In the genomic region with DNA sequence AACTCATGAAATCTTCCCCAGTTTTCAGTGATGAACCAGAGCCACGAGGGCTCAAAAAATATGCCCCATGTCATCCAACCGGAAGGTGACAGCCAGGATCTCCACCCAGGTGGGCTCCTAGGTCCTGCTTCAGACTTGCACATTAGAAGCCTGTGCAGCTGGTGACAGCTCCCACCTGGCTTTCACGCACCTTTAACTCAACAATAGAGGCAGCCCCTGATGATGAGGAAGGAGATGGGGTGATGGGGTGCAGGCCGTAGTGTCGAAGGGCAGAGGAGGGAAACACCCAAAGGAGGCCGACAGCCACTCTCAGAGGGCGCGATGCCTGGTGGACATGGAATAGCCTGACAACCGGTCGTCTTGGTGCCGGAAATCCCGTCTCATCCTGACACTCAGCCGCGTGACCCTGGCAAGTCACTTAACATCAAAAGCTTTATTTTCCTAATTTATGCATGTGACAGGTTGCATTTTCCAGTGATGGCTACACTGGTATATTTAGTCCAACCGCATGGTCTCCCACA, we compare ENCODE assay signal across 25 cellular contexts.
"Had no signal": no experiment of that assay in that cellular context is flagged by ENCODE, and none has a peak within 500 bp of the region (broad histone marks: within the 10 kb centered on the region; RNA-seq: fewer than 3 reads in every experiment).

No MANE protein-coding gene starts in this region.

- H3K4me1 Mint-ChIP-seq: activated CD4-positive, alpha-beta T cell treated with anti-CD3 and anti-CD28 coated beads for 36 hours; activated CD4-positive, alpha-beta T cell treated with anti-CD3 and anti-CD28 coated beads, Interleukin-2, amount 10 ng/mL, durations not matched to agents 24 days and 14 days; activated CD8-positive, alpha-beta memory T cell treated with anti-CD3 and anti-CD28 coated beads, Interleukin-2, amount 10 ng/mL, durations not matched to agents 7 days and 5 days; activated naive CD4-positive, alpha-beta T cell treated with anti-CD3 and anti-CD28 coated beads, Interleukin-2, amount 50 U/mL, for 24 hours; activated naive CD8-positive, alpha-beta T cell treated with anti-CD3 and anti-CD28 coated beads for 36 hours; activated naive CD8-positive, alpha-beta T cell treated with anti-CD3 and anti-CD28 coated beads, Interleukin-2, amount 50 U/mL, for 24 hours had no signal

- H3K4me3 Mint-ChIP-seq: activated CD4-positive, alpha-beta memory T cell treated with anti-CD3 and anti-CD28 coated beads for 36 hours; activated CD4-positive, alpha-beta T cell treated with anti-CD3 and anti-CD28 coated beads for 36 hours; activated CD4-positive, alpha-beta T cell treated with anti-CD3 and anti-CD28 coated beads, Interleukin-2, amount 10 ng/mL, durations not matched to agents 24 days and 14 days; activated CD8-positive, alpha-beta memory T cell treated with anti-CD3 and anti-CD28 coated beads, Interleukin-2, amount 10 ng/mL, durations not matched to agents 7 days and 5 days; activated CD8-positive, alpha-beta T cell treated with anti-CD3 and anti-CD28 coated beads, Interleukin-2, amount 10 ng/mL, durations not matched to agents 7 days and 5 days; activated naive CD4-positive, alpha-beta T cell treated with anti-CD3 and anti-CD28 coated beads for 36 hours; activated naive CD4-positive, alpha-beta T cell treated with anti-CD3 and anti-CD28 coated beads, Interleukin-2, amount 50 U/mL, for 24 hours; activated naive CD8-positive, alpha-beta T cell treated with anti-CD3 and anti-CD28 coated beads for 36 hours; activated naive CD8-positive, alpha-beta T cell treated with anti-CD3 and anti-CD28 coated beads, Interleukin-2, amount 50 U/mL, for 24 hours; activated T-helper 1 cell treated with anti-CD3 and anti-CD28 coated beads, Interleukin-12 subunit alpha, Interleukin-12 subunit beta, Interleukin-2, Interleukin-4 antibody, amounts not matched to agents 30 ng/mL and 10 ng/mL and 1 ng/mL, durations not matched to agents 14 hours and 24 hours and 36 hours had no signal

- H3K27me3 ChIP-seq: adrenal gland, body of pancreas had no signal

- H3K4me3 ChIP-seq: adrenal gland, body of pancreas had no signal

- H3K9me3 ChIP-seq: adrenal gland, body of pancreas had no signal

- H3K4me1 ChIP-seq: adrenal gland, body of pancreas had no signal

- DNase-seq: activated CD4-positive, alpha-beta memory T cell treated with anti-CD3 and anti-CD28 coated beads for 36 hours; activated CD4-positive, alpha-beta T cell treated with anti-CD3 and anti-CD28 coated beads for 36 hours; activated CD4-positive, alpha-beta T cell treated with anti-CD3 and anti-CD28 coated beads, Interleukin-2, amount 10 ng/mL, durations not matched to agents 24 days and 14 days; activated CD4-positive, CD25-positive, alpha-beta regulatory T cell; activated CD4-positive, CD25-positive, alpha-beta regulatory T cell treated with anti-CD3 and anti-CD28 coated beads, Interleukin-2, amount 50 U/mL, for 72 hours; activated CD8-positive, alpha-beta memory T cell treated with anti-CD3 and anti-CD28 coated beads, Interleukin-2, amount 10 ng/mL, durations not matched to agents 7 days and 5 days; activated CD8-positive, alpha-beta memory T cell treated with anti-CD3 and anti-CD28 coated beads, Interleukin-2, amount 50 U/mL, for 4 hours; activated CD8-positive, alpha-beta T cell treated with anti-CD3 and anti-CD28 coated beads, Interleukin-2, amount 10 ng/mL, durations not matched to agents 7 days and 5 days; activated effector memory CD4-positive, alpha-beta T cell treated with anti-CD3 and anti-CD28 coated beads, Interleukin-2, amount 50 U/mL, for 16 hours; activated naive CD4-positive, alpha-beta T cell treated with anti-CD3 and anti-CD28 coated beads for 36 hours; activated naive CD8-positive, alpha-beta T cell treated with anti-CD3 and anti-CD28 coated beads for 36 hours; activated naive CD8-positive, alpha-beta T cell treated with anti-CD3 and anti-CD28 coated beads, Interleukin-2, amount 50 U/mL, for 24 hours; activated T-cell treated with anti-CD3 and anti-CD28 coated beads, Interleukin-2, amount 50 U/mL, for 1 hour; activated T-cell treated with anti-CD3 and anti-CD28 coated beads, Interleukin-2, amount 50 U/mL, for 48 hours; adrenal gland; amygdala; body of pancreas; caudate nucleus; effector CD8-positive, alpha-beta T cell; foreskin fibroblast; T-helper 2 cell had no signal

- ATAC-seq: activated CD4-positive, alpha-beta T cell treated with anti-CD3 and anti-CD28 coated beads for 36 hours; activated CD8-positive, alpha-beta memory T cell treated with anti-CD3 and anti-CD28 coated beads, Interleukin-2, amount 10 ng/mL, durations not matched to agents 7 days and 5 days; activated CD8-positive, alpha-beta T cell treated with anti-CD3 and anti-CD28 coated beads, Interleukin-2, amount 10 ng/mL, durations not matched to agents 7 days and 5 days; activated naive CD8-positive, alpha-beta T cell treated with anti-CD3 and anti-CD28 coated beads, Interleukin-2, amount 50 U/mL, for 24 hours; body of pancreas; esophagus mucosa had no signal

- H3K27ac Mint-ChIP-seq: activated CD4-positive, alpha-beta memory T cell treated with anti-CD3 and anti-CD28 coated beads for 36 hours; activated CD4-positive, alpha-beta T cell treated with anti-CD3 and anti-CD28 coated beads for 36 hours; activated CD4-positive, alpha-beta T cell treated with anti-CD3 and anti-CD28 coated beads, Interleukin-2, amount 10 ng/mL, durations not matched to agents 24 days and 14 days; activated CD8-positive, alpha-beta memory T cell treated with anti-CD3 and anti-CD28 coated beads, Interleukin-2, amount 10 ng/mL, durations not matched to agents 7 days and 5 days; activated CD8-positive, alpha-beta T cell treated with anti-CD3 and anti-CD28 coated beads, Interleukin-2, amount 10 ng/mL, durations not matched to agents 7 days and 5 days; activated naive CD4-positive, alpha-beta T cell treated with anti-CD3 and anti-CD28 coated beads for 36 hours; activated naive CD4-positive, alpha-beta T cell treated with anti-CD3 and anti-CD28 coated beads, Interleukin-2, amount 50 U/mL, for 24 hours; activated naive CD8-positive, alpha-beta T cell treated with anti-CD3 and anti-CD28 coated beads for 36 hours; activated naive CD8-positive, alpha-beta T cell treated with anti-CD3 and anti-CD28 coated beads, Interleukin-2, amount 50 U/mL, for 24 hours; activated T-helper 1 cell treated with anti-CD3 and anti-CD28 coated beads, Interleukin-12 subunit alpha, Interleukin-12 subunit beta, Interleukin-2, Interleukin-4 antibody, amounts not matched to agents 30 ng/mL and 10 ng/mL and 1 ng/mL, durations not matched to agents 14 hours and 24 hours and 36 hours; activated T-helper 2 cell treated with anti-CD3 and anti-CD28 coated beads, Interferon-gamma antibody, Interleukin-2, Interleukin-4, amounts not matched to agents 10 μg/mL and 5 μg/mL and 100 μg/mL, durations not matched to agents 14 hours and 24 hours and 36 hours had no signal

- H3K9me3 Mint-ChIP-seq: activated CD4-positive, alpha-beta memory T cell treated with anti-CD3 and anti-CD28 coated beads for 36 hours; activated CD4-positive, alpha-beta T cell treated with anti-CD3 and anti-CD28 coated beads, Interleukin-2, amount 10 ng/mL, durations not matched to agents 24 days and 14 days; activated naive CD4-positive, alpha-beta T cell treated with anti-CD3 and anti-CD28 coated beads, Interleukin-2, amount 50 U/mL, for 24 hours; activated naive CD8-positive, alpha-beta T cell treated with anti-CD3 and anti-CD28 coated beads for 36 hours; activated T-helper 1 cell treated with anti-CD3 and anti-CD28 coated beads, Interleukin-12 subunit alpha, Interleukin-12 subunit beta, Interleukin-2, Interleukin-4 antibody, amounts not matched to agents 30 ng/mL and 10 ng/mL and 1 ng/mL, durations not matched to agents 14 hours and 24 hours and 36 hours; activated T-helper 2 cell treated with anti-CD3 and anti-CD28 coated beads, Interferon-gamma antibody, Interleukin-2, Interleukin-4, amounts not matched to agents 10 μg/mL and 5 μg/mL and 100 μg/mL, durations not matched to agents 14 hours and 24 hours and 36 hours had no signal

- H3K36me3 Mint-ChIP-seq: activated CD4-positive, alpha-beta memory T cell treated with anti-CD3 and anti-CD28 coated beads for 36 hours; activated CD8-positive, alpha-beta memory T cell treated with anti-CD3 and anti-CD28 coated beads, Interleukin-2, amount 10 ng/mL, durations not matched to agents 7 days and 5 days; activated naive CD4-positive, alpha-beta T cell treated with anti-CD3 and anti-CD28 coated beads, Interleukin-2, amount 50 U/mL, for 24 hours; activated naive CD8-positive, alpha-beta T cell treated with anti-CD3 and anti-CD28 coated beads for 36 hours had no signal

- H3K27ac ChIP-seq: adrenal gland, body of pancreas had no signal

- H3K27me3 Mint-ChIP-seq: activated CD4-positive, alpha-beta T cell treated with anti-CD3 and anti-CD28 coated beads for 36 hours; activated CD4-positive, alpha-beta T cell treated with anti-CD3 and anti-CD28 coated beads, Interleukin-2, amount 10 ng/mL, durations not matched to agents 24 days and 14 days; activated CD8-positive, alpha-beta memory T cell treated with anti-CD3 and anti-CD28 coated beads, Interleukin-2, amount 10 ng/mL, durations not matched to agents 7 days and 5 days; activated naive CD4-positive, alpha-beta T cell treated with anti-CD3 and anti-CD28 coated beads, Interleukin-2, amount 50 U/mL, for 24 hours; activated naive CD8-positive, alpha-beta T cell treated with anti-CD3 and anti-CD28 coated beads for 36 hours; activated naive CD8-positive, alpha-beta T cell treated with anti-CD3 and anti-CD28 coated beads, Interleukin-2, amount 50 U/mL, for 24 hours had no signal

- H3K36me3 ChIP-seq: adrenal gland had no signal
